In the genomic region with DNA sequence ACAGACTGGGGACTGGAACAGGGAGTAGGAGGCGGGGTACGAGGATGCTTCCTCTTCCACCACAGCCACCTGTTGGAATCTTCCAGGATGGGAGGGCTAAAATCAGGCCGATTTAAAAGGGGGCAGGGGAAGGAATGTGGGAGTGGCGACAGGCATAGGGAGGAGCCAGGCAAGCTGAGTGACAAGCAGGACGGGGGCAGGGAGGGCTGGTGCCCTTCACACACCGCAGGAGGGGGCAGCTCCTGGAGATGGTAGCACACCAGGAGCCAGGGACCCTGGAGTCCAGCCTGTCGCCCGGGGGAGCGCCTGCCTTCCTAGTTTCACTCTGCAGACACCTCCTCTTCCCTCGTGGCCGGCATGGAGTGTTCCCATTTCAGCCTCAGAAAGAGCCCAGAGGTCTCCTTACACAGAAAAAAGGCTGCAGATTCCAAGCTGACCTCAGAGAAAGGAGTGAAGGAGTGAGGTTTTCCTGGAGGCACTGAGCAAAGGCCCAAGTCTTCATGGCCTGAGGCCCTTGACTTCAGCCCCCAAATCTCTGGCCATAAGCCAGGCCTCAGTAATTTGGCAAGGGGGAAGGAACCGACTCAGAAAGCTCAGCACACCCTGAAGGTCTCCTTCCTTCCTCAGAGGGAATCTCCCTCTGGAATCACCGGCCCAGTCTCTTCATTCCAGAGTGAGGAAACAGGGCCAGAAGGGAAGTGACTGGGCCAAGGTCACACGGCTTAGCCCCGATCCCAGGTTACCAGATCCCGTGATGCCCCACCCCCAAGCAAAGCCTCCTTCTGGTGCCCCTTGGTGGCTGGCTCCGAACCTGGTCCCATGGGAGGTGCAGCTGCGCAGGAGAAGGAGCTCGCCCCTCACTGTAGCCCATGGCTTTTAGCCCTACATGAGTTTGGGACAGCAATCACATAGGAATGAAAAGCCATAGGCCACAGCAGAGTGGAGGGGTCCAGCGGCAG, we compare ENCODE assay signal across 2 cellular contexts.
TF ChIP-seq lines count a peak whose summit lies in the region.

No MANE protein-coding gene starts in this region.

TF ChIP-seq in IMR-90, 13 proteins besides CTCF, POLR2A, EP300 and RAD21:
- TF ChIP-seq CHD1 (IDR thresholded peaks at IDR 0.05; ENCODE audit: low read depth, low read length): no peak
- no peak for TF ChIP-seq MAFK (IDR thresholded peaks at IDR 0.05; ENCODE audit: low read depth, low read length)
- no peak for TF ChIP-seq RFX5 (IDR thresholded peaks at IDR 0.05; ENCODE audit: low read depth, low read length)

TF ChIP-seq in GM12878, 131 proteins besides CTCF, POLR2A, EP300 and RAD21:
- TF ChIP-seq, protein P1, sequence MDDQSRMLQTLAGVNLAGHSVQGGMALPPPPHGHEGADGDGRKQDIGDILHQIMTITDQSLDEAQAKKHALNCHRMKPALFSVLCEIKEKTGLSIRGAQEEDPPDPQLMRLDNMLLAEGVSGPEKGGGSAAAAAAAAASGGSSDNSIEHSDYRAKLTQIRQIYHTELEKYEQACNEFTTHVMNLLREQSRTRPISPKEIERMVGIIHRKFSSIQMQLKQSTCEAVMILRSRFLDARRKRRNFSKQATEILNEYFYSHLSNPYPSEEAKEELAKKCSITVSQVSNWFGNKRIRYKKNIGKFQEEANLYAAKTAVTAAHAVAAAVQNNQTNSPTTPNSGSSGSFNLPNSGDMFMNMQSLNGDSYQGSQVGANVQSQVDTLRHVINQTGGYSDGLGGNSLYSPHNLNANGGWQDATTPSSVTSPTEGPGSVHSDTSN (IDR thresholded peaks at IDR 0.05; ENCODE audit: insufficient replicate concordance, low read depth, low read length): peak; percentile 55
- TF ChIP-seq, protein P2, sequence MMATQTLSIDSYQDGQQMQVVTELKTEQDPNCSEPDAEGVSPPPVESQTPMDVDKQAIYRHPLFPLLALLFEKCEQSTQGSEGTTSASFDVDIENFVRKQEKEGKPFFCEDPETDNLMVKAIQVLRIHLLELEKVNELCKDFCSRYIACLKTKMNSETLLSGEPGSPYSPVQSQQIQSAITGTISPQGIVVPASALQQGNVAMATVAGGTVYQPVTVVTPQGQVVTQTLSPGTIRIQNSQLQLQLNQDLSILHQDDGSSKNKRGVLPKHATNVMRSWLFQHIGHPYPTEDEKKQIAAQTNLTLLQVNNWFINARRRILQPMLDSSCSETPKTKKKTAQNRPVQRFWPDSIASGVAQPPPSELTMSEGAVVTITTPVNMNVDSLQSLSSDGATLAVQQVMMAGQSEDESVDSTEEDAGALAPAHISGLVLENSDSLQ (IDR thresholded peaks at IDR 0.05): peak; percentile 80
- TF ChIP-seq, protein P3, sequence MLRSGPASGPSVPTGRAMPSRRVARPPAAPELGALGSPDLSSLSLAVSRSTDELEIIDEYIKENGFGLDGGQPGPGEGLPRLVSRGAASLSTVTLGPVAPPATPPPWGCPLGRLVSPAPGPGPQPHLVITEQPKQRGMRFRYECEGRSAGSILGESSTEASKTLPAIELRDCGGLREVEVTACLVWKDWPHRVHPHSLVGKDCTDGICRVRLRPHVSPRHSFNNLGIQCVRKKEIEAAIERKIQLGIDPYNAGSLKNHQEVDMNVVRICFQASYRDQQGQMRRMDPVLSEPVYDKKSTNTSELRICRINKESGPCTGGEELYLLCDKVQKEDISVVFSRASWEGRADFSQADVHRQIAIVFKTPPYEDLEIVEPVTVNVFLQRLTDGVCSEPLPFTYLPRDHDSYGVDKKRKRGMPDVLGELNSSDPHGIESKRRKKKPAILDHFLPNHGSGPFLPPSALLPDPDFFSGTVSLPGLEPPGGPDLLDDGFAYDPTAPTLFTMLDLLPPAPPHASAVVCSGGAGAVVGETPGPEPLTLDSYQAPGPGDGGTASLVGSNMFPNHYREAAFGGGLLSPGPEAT (IDR thresholded peaks at IDR 0.05; ENCODE audit: low read depth): no peak
TF ChIP-seq in GM12878: peak in this region for 2.
